In genomic region chr18:63105636-63106316, GRCh38 we compare ENCODE assay signal across 11 cellular contexts.
DNase-seq lines count a peak whose midpoint lies in the region; ATAC-seq and TF ChIP-seq lines count a peak whose summit lies in the region.
"Had no signal": no experiment of that assay in that cellular context is flagged by ENCODE, and none has a peak within 500 bp of the region (broad histone marks: within the 10 kb centered on the region; RNA-seq: fewer than 3 reads in every experiment).

No MANE protein-coding gene starts in this region.

- DNase-seq in GM13976 (ENCODE audit: low spot score) = peak; percentile 58
- no peak for DNase-seq in putamen (ENCODE audit: low spot score)
- DNase-seq in NCI-H187 treated with DMSO at 0.1 percent for 48 hours (lab: John Stamatoyannopoulos, UW) = no peak
- no peak for DNase-seq in NCI-H2196 treated with DMSO at 0.1 percent for 48 hours (lab: John Stamatoyannopoulos, UW; ENCODE audit: unreplicated experiment)
- DNase-seq in COR-L47 (lab: John Stamatoyannopoulos, UW) = no peak
- DNase-seq: CD8-positive, alpha-beta memory T cell; HCEC 1CT; MV-4-11 had no signal

- in situ Hi-C loops in GM13976 (cut with MboI; ENCODE audit: low sequenced_read_pairs, unreplicated experiment) = no loop called here

- peak; percentile 67 for ATAC-seq in GM19328 (IDR thresholded peaks at IDR 0.05; ENCODE audit: unreplicated experiment)
- ATAC-seq in HG02840 (IDR thresholded peaks at IDR 0.05; ENCODE audit: low FRiP score, unreplicated experiment) = peak; percentile 46
- ATAC-seq in HG03571 (IDR thresholded peaks at IDR 0.05; ENCODE audit: unreplicated experiment) = peak; percentile 74

- TF ChIP-seq CTCF in GM13976 (IDR thresholded peaks at IDR 0.05; ENCODE audit: borderline replicate concordance, control extremely low read depth, extremely low read depth, insufficient read depth, missing control alignments) = no peak
